In the genomic region with DNA sequence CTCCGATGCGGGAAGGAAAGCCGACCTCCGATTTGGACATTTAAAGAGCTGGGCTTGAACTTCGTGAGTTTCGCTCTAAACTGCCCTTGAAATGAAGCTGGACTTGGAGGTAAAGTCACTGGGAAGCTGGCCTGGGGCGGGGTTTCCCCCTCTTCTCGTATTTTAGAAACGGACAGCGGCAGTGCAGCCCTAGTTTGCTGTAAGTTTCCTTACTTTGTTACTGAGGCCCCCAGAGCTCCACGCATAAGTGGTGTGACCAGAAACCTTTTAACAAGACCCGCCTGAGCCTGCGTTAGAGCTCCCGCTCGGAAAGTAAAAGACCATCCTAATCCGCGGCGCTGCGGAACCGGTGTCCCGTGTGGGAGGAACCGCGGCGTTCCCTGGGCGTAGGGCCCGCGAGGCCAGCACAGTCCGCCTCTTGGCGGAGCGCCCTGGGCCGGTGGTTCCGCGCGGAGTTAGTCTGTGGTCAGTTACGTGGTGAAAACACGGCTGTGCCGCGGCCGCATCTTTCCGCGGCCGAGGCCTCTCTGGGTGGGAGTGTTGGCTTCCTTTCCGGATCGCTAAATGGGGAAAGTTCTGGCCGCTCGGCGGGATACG, we compare ENCODE assay signal across 7 cellular contexts. TPM values are rescaled to one million over a fixed set of nuclear protein-coding genes. Genes with fewer than 3 reads are reported as not detected.
A peak's percentile ranks its signal among the peaks of the same experiment; 100 is the strongest.
DNase-seq lines count a peak whose midpoint lies in the region; ATAC-seq and TF ChIP-seq lines count a peak whose summit lies in the region.

No MANE protein-coding gene starts in this region.

- CTCF ChIA-PET in GM10248 (lab: Yijun Ruan, JAX), result interaction anchor here (2.5 kb wide), 1 partner anchor 129 kb away, joined by 11 read pairs; no protein-coding TSS in a partner anchor

- POLR2A ChIA-PET in GM10248 (lab: Yijun Ruan, JAX), result no interaction called here

- no peaks in the 10 kb centered on the region for H3K79me2 ChIP-seq in fibroblast of lung (ENCODE audit: control insufficient read depth, insufficient read depth, low read length)

- H3K9me3 ChIP-seq in fibroblast of lung (ENCODE audit: control insufficient read depth, insufficient read depth, low read depth, low read length), result no peaks in the 10 kb centered on the region

- no peak for ATAC-seq in GM21526 (IDR thresholded peaks at IDR 0.05; ENCODE audit: low FRiP score, unreplicated experiment)

- H2AFZ ChIP-seq in fibroblast of lung (ENCODE audit: low read length), result peak overlapping the region; percentile 75

- no peaks in the 10 kb centered on the region for H3K36me3 ChIP-seq in fibroblast of lung (ENCODE audit: control insufficient read depth, insufficient read depth, low read length)

- H3K9ac ChIP-seq in fibroblast of lung (ENCODE audit: insufficient read depth, low read length), result peak overlapping the region; percentile 59

- TF ChIP-seq CTCF in GM10248 (IDR thresholded peaks at IDR 0.05; ENCODE audit: control extremely low read depth, extremely low read depth, low read depth, missing control alignments) (no peak), fibroblast of lung (conservative IDR thresholded peaks at IDR 0.05 in 1 of 2, IDR thresholded peaks at IDR 0.05 in 1 of 2; ENCODE audit: low read depth in 1 of 2, low read length in 2 of 2) (no peak)

- H3K27me3 ChIP-seq in fibroblast of lung (ENCODE audit: control insufficient read depth, insufficient read depth, low read length), result peaks cover 4% of the 10 kb centered on the region

- no peaks in the 10 kb centered on the region for H4K20me1 ChIP-seq in fibroblast of lung (ENCODE audit: control insufficient read depth, extremely low read depth, insufficient read depth, low read length)

- peak; percentile 24 for DNase-seq in GM10248 (ENCODE audit: extremely low spot score)
- DNase-seq in MV-4-11 (lab: John Stamatoyannopoulos, UW), result peak; percentile 42
- DNase-seq in activated T-cell treated with anti-CD3 and anti-CD28 coated beads, Interleukin-2, amount 50 U/mL, for 48 hours, result peak; percentile 54 to 58
- peak; percentile 60 to 81 for DNase-seq in fibroblast of lung (ENCODE audit: low read depth in 2 of 2)
- DNase-seq in myocyte (ENCODE audit: low read depth), result peak; percentile 72
- peak; percentile 74 for DNase-seq in ureter (ENCODE audit: low spot score)

- peak overlapping the region; percentile 44 for H3K4me2 ChIP-seq in fibroblast of lung (ENCODE audit: extremely low read depth, insufficient read depth, low read length)

- H3K4me1 ChIP-seq in fibroblast of lung (ENCODE audit: control insufficient read depth, extremely low read depth, insufficient read depth, low read length), result no peaks in the 10 kb centered on the region

- H3K4me3 ChIP-seq in fibroblast of lung (replicated peaks in 1 of 4; ENCODE audit: control extremely low read depth in 1 of 4, insufficient read depth in 1 of 4, low read depth in 3 of 4, low read length in 4 of 4), result peak overlapping the region; percentile 60 to 82 (median 68)

- no peak overlapping the region for H3K27ac ChIP-seq in fibroblast of lung (ENCODE audit: insufficient read depth, low read length)

RNA-seq across cellular contexts. Expression of a gene that starts 0.4 kb away (rescaled TPM):
- total RNA-seq in fibroblast of lung (1.3 and 2.8 TPM in 2 replicates), myocyte (8.3 and 11.2 TPM in 2 replicates), ureter (20.3 TPM)
- polyA plus RNA-seq in fibroblast of lung, result 0.96 and 1.7 TPM in 2 replicates
- polyA plus RNA-seq in fibroblast of lung (2012), result 1.2 and 1.3 TPM in 2 replicates
- 0.37 TPM in 1 of 2 replicates, not detected in the other for polyA minus RNA-seq in fibroblast of lung (ENCODE audit: low replicate concordance)
- polyA plus RNA-seq in myocyte (2012), result 2.6 TPM

Comparison
In these comparisons a context has a peak if more than half of its experiments do, and no peak if none do; other contexts are left out.
1. DNase-seq: peak in every context shown above with its lines; median percentile 74 in ureter; 72 in myocyte; 70 in fibroblast of lung; 56 in activated T-cell treated with anti-CD3 and anti-CD28 coated beads, Interleukin-2, amount 50 U/mL, for 48 hours; 42 in MV-4-11; 24 in GM10248.